10 cellular contexts compared by ENCODE assay signal in the genomic region with DNA sequence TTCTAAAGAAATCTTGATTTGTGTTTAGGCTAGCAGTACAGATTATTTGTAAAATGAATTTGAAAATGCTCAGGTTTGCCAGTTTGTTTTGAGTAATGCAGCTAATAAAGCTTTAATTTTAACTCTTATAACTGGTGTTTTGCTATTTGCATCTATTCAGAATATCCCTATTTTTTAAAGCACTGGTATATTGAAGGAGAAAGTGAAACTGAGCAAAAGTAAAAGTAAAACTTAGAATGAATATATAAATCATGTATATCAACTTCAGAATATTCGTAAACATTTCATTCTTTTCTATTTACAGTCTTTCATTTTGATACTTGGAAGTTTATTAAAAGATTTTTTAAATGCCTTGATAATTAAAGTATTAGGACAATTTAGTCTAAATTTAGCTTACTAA. TPM values are rescaled to one million over a fixed set of nuclear protein-coding genes. Genes with fewer than 3 reads are reported as not detected.
DNase-seq lines count a peak whose midpoint lies in the region; ATAC-seq and TF ChIP-seq lines count a peak whose summit lies in the region.
"Had no signal": no experiment of that assay in that cellular context is flagged by ENCODE, and none has a peak within 500 bp of the region (broad histone marks: within the 10 kb centered on the region; RNA-seq: fewer than 3 reads in every experiment).

No MANE protein-coding gene starts in this region.

- no peak for ATAC-seq in HG03520 (IDR thresholded peaks at IDR 0.05; ENCODE audit: unreplicated experiment)

- no peaks in the 10 kb centered on the region for H3K9me3 Mint-ChIP-seq in activated naive CD4-positive, alpha-beta T cell treated with anti-CD3 and anti-CD28 coated beads, Interleukin-2, amount 10 ng/mL, durations not matched to agents 7 days and 5 days

- no peaks in the 10 kb centered on the region for H4K20me1 ChIP-seq in hepatocyte (ENCODE audit: insufficient read depth, poor library complexity, severe bottlenecking)

- no peak overlapping the region for H3K4me3 ChIP-seq in hepatocyte
- peak overlapping the region in 3 of 5 donors; percentile 42 to 49 (median 47) for H3K4me3 ChIP-seq in subcutaneous abdominal adipose tissue (ENCODE audit: low read depth in 1 of 5, low read length in 5 of 5)
- peak overlapping the region in 1 of 4 donors; percentile 30 for H3K4me3 ChIP-seq in transverse colon

- no peaks in the 10 kb centered on the region for H3K4me1 ChIP-seq in hepatocyte (ENCODE audit: insufficient read depth)
- H3K4me1 ChIP-seq in subcutaneous abdominal adipose tissue (ENCODE audit: control insufficient read depth in 5 of 5, insufficient read depth in 5 of 5, low read length in 5 of 5), result peaks cover 0 to 10% (median 0%) of the 10 kb centered on the region in 5 donors
- H3K4me1 ChIP-seq in transverse colon, result peaks cover 0 to 33% (median 8%) of the 10 kb centered on the region in 4 donors
- H3K4me1 ChIP-seq: parathyroid adenoma had no signal

- H3K27me3 ChIP-seq in hepatocyte (no peaks in the 10 kb centered on the region), subcutaneous abdominal adipose tissue (ENCODE audit: control insufficient read depth in 5 of 5, insufficient read depth in 4 of 5, low read length in 5 of 5) (no peaks in the 10 kb centered on the region), transverse colon (no peaks in the 10 kb centered on the region)

- in situ Hi-C loops in transverse colon (cut with MboI; ENCODE audit: low pct_ligation_motif_present in 1 of 4, low pct_unique_long_range_greater_than_20kb in 1 of 4, low sequenced_read_pairs in 3 of 4), result no loop called here

- peak overlapping the region; percentile 86 for H3K27ac Mint-ChIP-seq in activated naive CD4-positive, alpha-beta T cell treated with anti-CD3 and anti-CD28 coated beads, Interleukin-2, amount 10 ng/mL, durations not matched to agents 7 days and 5 days

- peak overlapping the region; percentile 35 for H3K4me2 ChIP-seq in hepatocyte

- no peaks in the 10 kb centered on the region for H3K9me2 ChIP-seq in hepatocyte (replicated peaks; ENCODE audit: insufficient read depth)

- peaks cover 24% of the 10 kb centered on the region for H3K36me3 Mint-ChIP-seq in activated naive CD4-positive, alpha-beta T cell treated with anti-CD3 and anti-CD28 coated beads, Interleukin-2, amount 10 ng/mL, durations not matched to agents 7 days and 5 days

- WGBS in hepatocyte (ENCODE audit: low lambda C conversion rate, missing lambda C conversion rate), result 100% methylated on average over 1 of the region's 1 CpG
- WGBS in transverse colon (ENCODE audit: low coverage in 1 of 2), 2 donors, result 34 to 53% methylated on average over 1 of the region's 1 CpG

- H3K36me3 ChIP-seq in hepatocyte (replicated peaks; ENCODE audit: insufficient read depth, low read depth) (no peaks in the 10 kb centered on the region), subcutaneous abdominal adipose tissue (ENCODE audit: control insufficient read depth in 5 of 5, insufficient read depth in 5 of 5, low read length in 5 of 5) (no peaks in the 10 kb centered on the region), transverse colon (no peaks in the 10 kb centered on the region)

- no peak for TF ChIP-seq POLR2A in transverse colon (IDR thresholded peaks at IDR 0.05)

- H3K79me2 ChIP-seq in hepatocyte, result peaks cover 78% of the 10 kb centered on the region

- TF ChIP-seq CTCF in hepatocyte (IDR thresholded peaks at IDR 0.05; ENCODE audit: poor library complexity) (no peak), transverse colon (IDR thresholded peaks at IDR 0.05) (no peak)

- CTCF ChIA-PET in activated naive CD4-positive, alpha-beta T cell treated with anti-CD3 and anti-CD28 coated beads, Interleukin-2, amount 10 ng/mL, durations not matched to agents 7 days and 5 days (lab: Charles Lee), result interaction anchor here (1.9 kb wide), 1 partner anchor 81 kb away, joined by 5 read pairs; no protein-coding TSS in a partner anchor

- no peak for DNase-seq in activated naive CD4-positive, alpha-beta T cell treated with anti-CD3 and anti-CD28 coated beads, Interleukin-2, amount 10 ng/mL, durations not matched to agents 7 days and 5 days
- no peak for DNase-seq in activated naive CD4-positive, alpha-beta T cell treated with anti-CD3 and anti-CD28 coated beads, Interleukin-2, amount 50 U/mL, for 16 hours
- peak; percentile 15 for DNase-seq in RPMI7951 (ENCODE audit: low read depth)
- no peak for DNase-seq in hepatocyte (ENCODE audit: low spot score)
- DNase-seq in transverse colon, result no peak
- DNase-seq in NCI-H2171 treated with DMSO at 0.1 percent for 48 hours (lab: John Stamatoyannopoulos, UW), result no peak
- DNase-seq: stimulated activated CD4-positive, alpha-beta T cell treated with anti-CD3 and anti-CD28 coated beads, Interleukin-4, amount 100 ng/mL, for 24 hours had no signal

- intact Hi-C loops in transverse colon (cut with DNase I; ENCODE audit: low total_unique reads), result no loop called here

- peak overlapping the region in 2 of 5 donors; percentile 1 to 46 for H3K9ac ChIP-seq in subcutaneous abdominal adipose tissue (ENCODE audit: low read length in 5 of 5)
- H3K9ac ChIP-seq: parathyroid adenoma had no signal

- H3K9me3 ChIP-seq in hepatocyte (ENCODE audit: low read depth) (no peaks in the 10 kb centered on the region), subcutaneous abdominal adipose tissue (ENCODE audit: control insufficient read depth in 5 of 5, low read length in 5 of 5) (no peaks in the 10 kb centered on the region), transverse colon (no peaks in the 10 kb centered on the region)

- H3K4me3 Mint-ChIP-seq in activated naive CD4-positive, alpha-beta T cell treated with anti-CD3 and anti-CD28 coated beads, Interleukin-2, amount 10 ng/mL, durations not matched to agents 7 days and 5 days, result peak overlapping the region; percentile 72

- no peaks in the 10 kb centered on the region for H3K27me3 Mint-ChIP-seq in activated naive CD4-positive, alpha-beta T cell treated with anti-CD3 and anti-CD28 coated beads, Interleukin-2, amount 10 ng/mL, durations not matched to agents 7 days and 5 days

- TF ChIP-seq EP300 in transverse colon (IDR thresholded peaks at IDR 0.05; ENCODE audit: low read depth), result no peak

- H3K4me1 Mint-ChIP-seq in activated naive CD4-positive, alpha-beta T cell treated with anti-CD3 and anti-CD28 coated beads, Interleukin-2, amount 10 ng/mL, durations not matched to agents 7 days and 5 days, result peaks cover 48% of the 10 kb centered on the region

- H3K27ac ChIP-seq in hepatocyte, result no peak overlapping the region
- peak overlapping the region; percentile 8 for H3K27ac ChIP-seq in subcutaneous abdominal adipose tissue (ENCODE audit: low read depth, low read length)
- peak overlapping the region in 1 of 4 donors; percentile 7 for H3K27ac ChIP-seq in transverse colon
- H3K27ac ChIP-seq: parathyroid adenoma had no signal

- H2AFZ ChIP-seq in hepatocyte, result no peak overlapping the region
- H2AFZ ChIP-seq: parathyroid adenoma had no signal

RNA-seq across cellular contexts. Expression of gene TASOR2, which starts 26.2 kb away (rescaled TPM):
- 71.9 and 92.0 TPM in 2 replicates for total RNA-seq in RPMI7951 (2014; rRNA removed; shearing (Covaris generic))
- total RNA-seq in hepatocyte (38.4 and 53.1 TPM in 2 replicates), transverse colon (100 to 1,000 TPM in 1 of 4 donors, 10 to 100 TPM in 3; 55.0 to 106 (median 75.9) TPM)
- polyA plus RNA-seq in hepatocyte, result 13.5 and 16.1 TPM in 2 replicates

RNA-seq across cellular contexts. Expression of gene ASB13, which starts 44.5 kb away (rescaled TPM):
- total RNA-seq in RPMI7951 (2014; rRNA removed; shearing (Covaris generic)), result 11.5 and 11.7 TPM in 2 replicates
- total RNA-seq in hepatocyte (9.2 and 18.1 TPM in 2 replicates), transverse colon (10 to 100 TPM; 14.5 to 73.3 (median 61.0) TPM)
- polyA plus RNA-seq in hepatocyte, result 8.8 and 16.9 TPM in 2 replicates
